In the genomic region with DNA sequence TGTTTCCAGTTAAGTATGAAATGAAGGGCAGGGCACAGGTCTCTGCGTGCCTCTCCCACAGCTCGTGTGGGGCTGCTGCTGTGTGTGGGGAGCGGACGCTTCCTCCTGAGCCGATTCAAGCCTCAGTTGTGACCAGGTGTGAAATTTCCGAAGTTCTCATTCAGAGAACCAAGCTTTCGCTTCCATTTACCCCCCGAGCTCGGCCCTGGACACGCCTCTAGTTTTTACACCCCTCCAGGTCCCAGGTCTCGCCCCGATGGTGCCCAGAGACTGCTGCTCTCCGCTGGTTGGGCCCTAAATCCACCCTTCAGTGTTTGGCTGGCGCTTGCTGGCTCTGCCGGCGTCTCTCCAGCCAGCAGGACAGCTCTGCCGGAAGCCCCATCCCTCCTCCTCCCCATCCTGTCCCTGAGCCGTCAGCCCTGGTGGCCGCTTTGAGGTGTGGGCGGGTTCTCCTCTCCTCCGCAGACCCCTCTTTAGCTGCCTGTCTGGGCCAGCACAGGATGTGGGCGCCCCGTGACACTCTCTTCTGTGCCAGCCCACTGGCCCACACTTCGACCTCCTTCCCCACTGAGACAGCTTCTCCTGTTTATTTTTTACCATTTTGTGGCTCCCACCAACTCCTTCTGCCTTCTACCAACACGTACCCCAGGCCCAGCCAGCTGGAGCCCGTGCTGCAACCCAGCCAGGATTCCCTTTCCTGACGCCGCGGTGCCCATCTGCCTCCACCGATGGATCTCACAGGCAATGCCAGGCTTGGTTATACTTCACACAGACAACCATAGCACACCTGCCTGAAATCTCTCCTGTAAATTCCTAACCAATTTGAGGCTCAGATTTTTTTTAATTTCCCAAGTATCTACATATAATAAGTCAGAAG, we compare ENCODE assay signal across 8 cellular contexts.
DNase-seq lines count a peak whose midpoint lies in the region; ATAC-seq lines count a peak whose summit lies in the region.

No MANE protein-coding gene starts in this region.

- intact Hi-C loops in left cardiac atrium (cut with DNase I) = no loop called here
- intact Hi-C loops in posterior vena cava (cut with DNase I) = no loop called here

- peak; percentile 17 for DNase-seq in DMS153 (lab: John Stamatoyannopoulos, UW)
- DNase-seq in DMS153 treated with DMSO at 0.1 percent for 48 hours (lab: John Stamatoyannopoulos, UW; ENCODE audit: unreplicated experiment) = no peak
- DNase-seq in activated CD4-positive, alpha-beta T cell treated with anti-CD3 and anti-CD28 coated beads, Interleukin-2, amount 50 U/mL, for 4 hours = peak; percentile 12 to 18
- no peak for DNase-seq in left cardiac atrium
- DNase-seq in stimulated activated CD8-positive, alpha-beta memory T cell treated with anti-CD3 and anti-CD28 coated beads, Interleukin-4, amount 100 ng/mL, for 48 hours = peak; percentile 80
- no peak for DNase-seq in germinal center (ENCODE audit: low spot score)
- DNase-seq in posterior vena cava (ENCODE audit: low spot score) = no peak

- ATAC-seq in left cardiac atrium = peak; percentile 37 to 50
- no peak for ATAC-seq in GM18873 (IDR thresholded peaks at IDR 0.05; ENCODE audit: low FRiP score, unreplicated experiment)

Comparison
In these comparisons a context has a peak if more than half of its experiments do, and no peak if none do; other contexts are left out.
1. DNase-seq: peak in DMS153 (single experiment), activated CD4-positive, alpha-beta T cell treated with anti-CD3 and anti-CD28 coated beads, Interleukin-2, amount 50 U/mL, for 4 hours (2 of 2) and stimulated activated CD8-positive, alpha-beta memory T cell treated with anti-CD3 and anti-CD28 coated beads, Interleukin-4, amount 100 ng/mL, for 48 hours (single experiment); none in DMS153 treated with DMSO at 0.1 percent for 48 hours (single experiment), left cardiac atrium (single experiment), germinal center (single experiment) and posterior vena cava (single experiment).